Comparison of ENCODE assay signal across 23 cellular contexts in the genomic region with DNA sequence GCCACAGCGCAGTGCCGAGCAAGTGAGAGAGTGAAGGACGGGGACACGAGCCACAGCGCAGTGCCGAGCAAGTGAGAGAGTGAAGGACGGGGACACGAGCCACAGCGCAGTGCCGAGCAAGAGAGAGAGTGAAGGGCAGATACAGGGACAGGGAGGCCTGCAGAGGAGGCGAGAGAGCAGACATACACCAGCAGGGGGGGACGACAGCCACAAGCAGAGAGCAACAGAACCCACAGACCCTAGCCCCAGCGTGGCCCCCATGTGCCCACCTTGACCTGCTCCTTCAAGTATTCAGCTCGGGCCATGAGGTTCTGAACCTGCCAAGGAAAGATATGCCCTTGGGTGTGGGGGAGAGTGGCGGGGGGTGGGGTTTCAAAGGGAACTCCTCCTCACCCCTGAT. TPM values are rescaled to one million over a fixed set of nuclear protein-coding genes. Genes with fewer than 3 reads are reported as not detected.
A peak's percentile ranks its signal among the peaks of the same experiment; 100 is the strongest.
DNase-seq lines count a peak whose midpoint lies in the region; ATAC-seq and TF ChIP-seq lines count a peak whose summit lies in the region.
"Had no signal": no experiment of that assay in that cellular context is flagged by ENCODE, and none has a peak within 500 bp of the region (broad histone marks: within the 10 kb centered on the region; RNA-seq: fewer than 3 reads in every experiment).

No MANE protein-coding gene starts in this region.

- intact Hi-C loops in activated CD4-positive, alpha-beta T cell treated with anti-CD3 and anti-CD28 coated beads, Interleukin-2, amount 10 ng/mL, durations not matched to agents 24 days and 14 days (cut with micrococcal nuclease) = no loop called here
- intact Hi-C loops in ovary (cut with DNase I) = loop anchor here in 1 of 4 donors (5.0 kb wide), 1 partner anchor 55 kb away; a partner anchor contains a TSS

- H3K27me3 Mint-ChIP-seq in CD4-positive, CD25-positive, alpha-beta regulatory T cell = no peaks in the 10 kb centered on the region
- H3K27me3 Mint-ChIP-seq in chondrocyte (ENCODE audit: low read depth) = no peaks in the 10 kb centered on the region
- H3K27me3 Mint-ChIP-seq in neural progenitor cell (ENCODE audit: insufficient read depth, low read depth) = peaks cover 8% of the 10 kb centered on the region
- H3K27me3 Mint-ChIP-seq in activated CD4-positive, alpha-beta T cell treated with anti-CD3 and anti-CD28 coated beads, Interleukin-2, amount 10 ng/mL, durations not matched to agents 24 days and 14 days = no peaks in the 10 kb centered on the region

- no peak for ATAC-seq in CD4-positive, CD25-positive, alpha-beta regulatory T cell (ENCODE audit: low read depth in 2 of 2)
- no peak for ATAC-seq in RWPE2 (ENCODE audit: low read depth)
- ATAC-seq: Panc1, SK-N-SH treated with all-trans-retinoic acid at 6 μM for 48 hours had no signal

- H2AFZ ChIP-seq in neural progenitor cell (replicated peaks) = no peak overlapping the region

- H3K4me3 Mint-ChIP-seq in CD4-positive, CD25-positive, alpha-beta regulatory T cell = peak overlapping the region in 1 of 4 donors; percentile 25
- H3K4me3 Mint-ChIP-seq in chondrocyte (ENCODE audit: unreplicated experiment) (no peak overlapping the region), neural progenitor cell (no peak overlapping the region)
- no peak overlapping the region for H3K4me3 Mint-ChIP-seq in activated CD4-positive, alpha-beta T cell treated with anti-CD3 and anti-CD28 coated beads, Interleukin-2, amount 10 ng/mL, durations not matched to agents 24 days and 14 days
- H3K4me3 Mint-ChIP-seq: CD14-positive monocyte had no signal

- H4K20me1 ChIP-seq in neural progenitor cell (ENCODE audit: low read depth) = peaks cover 22% of the 10 kb centered on the region

- peak overlapping the region in 2 of 3 donors; percentile 43 to 55 for H3K27ac Mint-ChIP-seq in CD4-positive, CD25-positive, alpha-beta regulatory T cell
- H3K27ac Mint-ChIP-seq in chondrocyte (ENCODE audit: unreplicated experiment) (no peak overlapping the region), neural progenitor cell (peak overlapping the region; percentile 76)
- H3K27ac Mint-ChIP-seq in activated CD4-positive, alpha-beta T cell treated with anti-CD3 and anti-CD28 coated beads, Interleukin-2, amount 10 ng/mL, durations not matched to agents 24 days and 14 days = no peak overlapping the region

- peaks cover 11% of the 10 kb centered on the region for H3K36me3 Mint-ChIP-seq in CD4-positive, CD25-positive, alpha-beta regulatory T cell
- H3K36me3 Mint-ChIP-seq in chondrocyte (ENCODE audit: low read depth) (peaks cover 5% of the 10 kb centered on the region), neural progenitor cell (peaks cover 4% of the 10 kb centered on the region)
- H3K36me3 Mint-ChIP-seq in activated CD4-positive, alpha-beta T cell treated with anti-CD3 and anti-CD28 coated beads, Interleukin-2, amount 10 ng/mL, durations not matched to agents 24 days and 14 days (ENCODE audit: low read depth) = peaks cover 24% of the 10 kb centered on the region

- H3K4me2 ChIP-seq in neural progenitor cell = no peak overlapping the region

- H3K9ac ChIP-seq in neural progenitor cell = no peak overlapping the region

- no peak overlapping the region for H3K27ac ChIP-seq in CD4-positive, CD25-positive, alpha-beta regulatory T cell (ENCODE audit: insufficient read depth, low read length, poor library complexity, severe bottlenecking)
- H3K27ac ChIP-seq in RWPE2 (ENCODE audit: poor library complexity, severe bottlenecking) (no peak overlapping the region), neural progenitor cell (no peak overlapping the region), ovary (no peak overlapping the region)

- no peaks in the 10 kb centered on the region for H3K9me3 Mint-ChIP-seq in CD4-positive, CD25-positive, alpha-beta regulatory T cell
- H3K9me3 Mint-ChIP-seq in chondrocyte (ENCODE audit: low read depth) (no peaks in the 10 kb centered on the region), neural progenitor cell (no peaks in the 10 kb centered on the region)
- H3K9me3 Mint-ChIP-seq in activated CD4-positive, alpha-beta T cell treated with anti-CD3 and anti-CD28 coated beads, Interleukin-2, amount 10 ng/mL, durations not matched to agents 24 days and 14 days = no peaks in the 10 kb centered on the region

- TF ChIP-seq CTCF in RWPE2 (IDR thresholded peaks at IDR 0.05; ENCODE audit: poor library complexity, severe bottlenecking) = no peak
- peak; percentile 35 for TF ChIP-seq CTCF in chondrocyte (IDR thresholded peaks at IDR 0.05)
- TF ChIP-seq CTCF in neural progenitor cell (IDR thresholded peaks at IDR 0.05) = peak; percentile 19
- TF ChIP-seq CTCF in ovary (IDR thresholded peaks at IDR 0.05) = no peak
- no peak for TF ChIP-seq CTCF in GM20000 (IDR thresholded peaks at IDR 0.05; ENCODE audit: extremely low read depth, missing control alignments)

- H3K4me1 Mint-ChIP-seq in CD4-positive, CD25-positive, alpha-beta regulatory T cell = peaks cover 0 to 30% (median 17%) of the 10 kb centered on the region in 4 donors
- H3K4me1 Mint-ChIP-seq in chondrocyte (ENCODE audit: low read depth) (peaks cover 14% of the 10 kb centered on the region), neural progenitor cell (peaks cover 24% of the 10 kb centered on the region)
- peaks cover 20% of the 10 kb centered on the region for H3K4me1 Mint-ChIP-seq in activated CD4-positive, alpha-beta T cell treated with anti-CD3 and anti-CD28 coated beads, Interleukin-2, amount 10 ng/mL, durations not matched to agents 24 days and 14 days

- no peak for TF ChIP-seq EP300 in ovary (IDR thresholded peaks at IDR 0.05)

- no peaks in the 10 kb centered on the region for H3K27me3 ChIP-seq in CD4-positive, CD25-positive, alpha-beta regulatory T cell (ENCODE audit: control insufficient read depth, insufficient read depth, low read length)
- H3K27me3 ChIP-seq in RWPE2 (ENCODE audit: insufficient read depth, poor library complexity, severe bottlenecking) (no peaks in the 10 kb centered on the region), neural progenitor cell (no peaks in the 10 kb centered on the region), ovary (no peaks in the 10 kb centered on the region)

- no peaks in the 10 kb centered on the region for H3K36me3 ChIP-seq in CD4-positive, CD25-positive, alpha-beta regulatory T cell (ENCODE audit: control insufficient read depth, insufficient read depth, low read length)
- H3K36me3 ChIP-seq in RWPE2 (ENCODE audit: low read depth) (peaks cover 3% of the 10 kb centered on the region; the same call in 1 of the 2 replicates), neural progenitor cell (no peaks in the 10 kb centered on the region), ovary (no peaks in the 10 kb centered on the region)

- H3K4me1 ChIP-seq in CD4-positive, CD25-positive, alpha-beta regulatory T cell (ENCODE audit: control insufficient read depth, insufficient read depth, low read length, poor library complexity, severe bottlenecking) = peaks cover 14% of the 10 kb centered on the region
- H3K4me1 ChIP-seq in RWPE2 (ENCODE audit: insufficient read depth, poor library complexity, severe bottlenecking) = peaks cover 4% of the 10 kb centered on the region
- H3K4me1 ChIP-seq in neural progenitor cell = no peaks in the 10 kb centered on the region
- peaks cover 4% of the 10 kb centered on the region for H3K4me1 ChIP-seq in ovary (ENCODE audit: insufficient read depth)

- H3K4me3 ChIP-seq in CD4-positive, CD25-positive, alpha-beta regulatory T cell (ENCODE audit: low read depth, low read length) = no peak overlapping the region
- no peak overlapping the region for H3K4me3 ChIP-seq in RWPE2 (ENCODE audit: severe bottlenecking)
- no peak overlapping the region for H3K4me3 ChIP-seq in neural progenitor cell
- H3K4me3 ChIP-seq in ovary = no peak overlapping the region
- H3K4me3 ChIP-seq: HAP-1 had no signal

- 81 to 84% (median 82%) methylated on average over 15 of the region's 15 CpGs for WGBS in ovary, 3 donors

- no peaks in the 10 kb centered on the region for H3K9me3 ChIP-seq in CD4-positive, CD25-positive, alpha-beta regulatory T cell (ENCODE audit: control insufficient read depth in 2 of 2, low read length in 2 of 2)
- no peaks in the 10 kb centered on the region for H3K9me3 ChIP-seq in RWPE2 (ENCODE audit: severe bottlenecking)
- H3K9me3 ChIP-seq in neural progenitor cell (ENCODE audit: low read depth) = no peaks in the 10 kb centered on the region
- H3K9me3 ChIP-seq in ovary = no peaks in the 10 kb centered on the region
- H3K9me3 ChIP-seq: Caco-2, HAP-1 had no signal

- peaks cover 5% of the 10 kb centered on the region for H3F3A ChIP-seq in neural progenitor cell (ENCODE audit: low read depth)

- H3K79me2 ChIP-seq in neural progenitor cell (ENCODE audit: low read depth) = no peaks in the 10 kb centered on the region

- TF ChIP-seq POLR2A in ovary (IDR thresholded peaks at IDR 0.05) = no peak

- DNase-seq in CD4-positive, CD25-positive, alpha-beta regulatory T cell = no peak
- peak; percentile 63 for DNase-seq in RWPE2 (ENCODE audit: low spot score)
- DNase-seq in chondrocyte (ENCODE audit: low spot score) = no peak
- DNase-seq in neural progenitor cell (ENCODE audit: low spot score) = no peak
- DNase-seq in activated CD4-positive, alpha-beta T cell treated with anti-CD3 and anti-CD28 coated beads, Interleukin-2, amount 10 ng/mL, durations not matched to agents 24 days and 14 days = no peak
- no peak for DNase-seq in ovary
- DNase-seq in SIG-M5 (lab: John Stamatoyannopoulos, UW) = no peak
- DNase-seq in GM20000 (ENCODE audit: low spot score) = no peak
- DNase-seq: Caco-2, IMR-90, Kasumi-1, NCI-H1417 treated with DMSO at 0.1 percent for 48 hours, NCI-H2029, NCI-H2171 treated with DMSO at 0.1 percent for 48 hours, NCI-H774, Right ventricle myocardium superior had no signal

RNA-seq across cellular contexts. Expression of a gene that starts 5.5 kb away (rescaled TPM):
- 54.4 TPM for total RNA-seq in CD4-positive, CD25-positive, alpha-beta regulatory T cell
- polyA plus RNA-seq in CD4-positive, CD25-positive, alpha-beta regulatory T cell = 10 to 100 TPM; 22.5 to 38.1 (median 34.7) TPM
- total RNA-seq in chondrocyte (24.3 to 29.0 TPM (median 24.5 TPM) in 3 replicates), neural progenitor cell (ENCODE audit: low replicate concordance) (22.7 and 37.4 TPM in 2 replicates), ovary (10 to 100 TPM; 25.2 to 45.7 (median 27.8) TPM)
- 52.6 and 57.3 TPM in 2 replicates for total RNA-seq in activated CD4-positive, alpha-beta T cell treated with anti-CD3 and anti-CD28 coated beads, Interleukin-2, amount 10 ng/mL, durations not matched to agents 24 days and 14 days
- 10 to 100 TPM; 17.4 to 22.6 TPM for polyA plus RNA-seq in ovary

RNA-seq across cellular contexts. Expression of a gene that starts 11.1 kb away (rescaled TPM):
- 0.35 TPM for total RNA-seq in CD4-positive, CD25-positive, alpha-beta regulatory T cell
- not detected for polyA plus RNA-seq in CD4-positive, CD25-positive, alpha-beta regulatory T cell
- total RNA-seq in chondrocyte (not detected in 3 replicates), neural progenitor cell (ENCODE audit: low replicate concordance) (not detected in 2 replicates), ovary (not detected)
- total RNA-seq in activated CD4-positive, alpha-beta T cell treated with anti-CD3 and anti-CD28 coated beads, Interleukin-2, amount 10 ng/mL, durations not matched to agents 24 days and 14 days = 0.09 TPM in 2 replicates
- not detected for polyA plus RNA-seq in ovary
- total RNA-seq: A172, Caco-2, IMR-90 had no signal
- polyA plus RNA-seq: CD14-positive monocyte, IMR-90 had no signal

RNA-seq across cellular contexts. Expression of a gene that starts 24.8 kb away (rescaled TPM):
- not detected for total RNA-seq in CD4-positive, CD25-positive, alpha-beta regulatory T cell
- not detected for polyA plus RNA-seq in CD4-positive, CD25-positive, alpha-beta regulatory T cell
- total RNA-seq in chondrocyte = 0.82 TPM in 1 of 3 replicates, not detected in the others
- not detected in 2 replicates for total RNA-seq in neural progenitor cell (ENCODE audit: low replicate concordance)
- total RNA-seq in activated CD4-positive, alpha-beta T cell treated with anti-CD3 and anti-CD28 coated beads, Interleukin-2, amount 10 ng/mL, durations not matched to agents 24 days and 14 days = 0.33 and 0.36 TPM in 2 replicates
- not detected for total RNA-seq in ovary
- not detected for polyA plus RNA-seq in ovary
- total RNA-seq: A172, Caco-2, HT-29, IMR-90, NCI-H460 had no signal
- polyA plus RNA-seq: CD14-positive monocyte, IMR-90 had no signal

RNA-seq across cellular contexts. Expression of a gene that starts 35.7 kb away (rescaled TPM):
- 107 TPM for total RNA-seq in CD4-positive, CD25-positive, alpha-beta regulatory T cell
- polyA plus RNA-seq in CD4-positive, CD25-positive, alpha-beta regulatory T cell = 100 to 1,000 TPM; 145 to 194 (median 159) TPM
- total RNA-seq in chondrocyte = 67.4 to 75.5 TPM (median 67.9 TPM) in 3 replicates
- total RNA-seq in neural progenitor cell (ENCODE audit: low replicate concordance) = 19.4 and 44.5 TPM in 2 replicates
- 89.4 and 94.8 TPM in 2 replicates for total RNA-seq in activated CD4-positive, alpha-beta T cell treated with anti-CD3 and anti-CD28 coated beads, Interleukin-2, amount 10 ng/mL, durations not matched to agents 24 days and 14 days
- 10 to 100 TPM; 22.9 to 65.5 (median 53.1) TPM for total RNA-seq in ovary
- 10 to 100 TPM; 27.4 to 60.5 TPM for polyA plus RNA-seq in ovary

RNA-seq across cellular contexts. Expression of a gene that starts 52.4 kb away (rescaled TPM):
- 49.6 TPM for total RNA-seq in CD4-positive, CD25-positive, alpha-beta regulatory T cell
- 100 to 1,000 TPM in 2 of 4 donors, 10 to 100 TPM in 2; 77.2 to 108 (median 100.0) TPM for polyA plus RNA-seq in CD4-positive, CD25-positive, alpha-beta regulatory T cell
- total RNA-seq in chondrocyte = 27.6 to 29.2 TPM (median 28.2 TPM) in 3 replicates
- total RNA-seq in neural progenitor cell (ENCODE audit: low replicate concordance) = 77.7 and 106 TPM in 2 replicates
- 63.9 and 64.4 TPM in 2 replicates for total RNA-seq in activated CD4-positive, alpha-beta T cell treated with anti-CD3 and anti-CD28 coated beads, Interleukin-2, amount 10 ng/mL, durations not matched to agents 24 days and 14 days
- 10 to 100 TPM; 42.6 to 55.6 (median 48.6) TPM for total RNA-seq in ovary
- polyA plus RNA-seq in ovary = 10 to 100 TPM; 28.8 to 42.4 TPM

Comparison
In these comparisons a context has a peak if more than half of its experiments do, and no peak if none do; other contexts are left out.
1. H3K27ac Mint-ChIP-seq: peak in CD4-positive, CD25-positive, alpha-beta regulatory T cell (2 of 3) and neural progenitor cell (single experiment); none in chondrocyte (single experiment) and activated CD4-positive, alpha-beta T cell treated with anti-CD3 and anti-CD28 coated beads, Interleukin-2, amount 10 ng/mL, durations not matched to agents 24 days and 14 days (single experiment).
2. CTCF ChIP-seq: peak in chondrocyte (single experiment) and neural progenitor cell (single experiment); none in RWPE2 (single experiment), ovary (0 of 3) and GM20000 (single experiment).